In the genomic region with DNA sequence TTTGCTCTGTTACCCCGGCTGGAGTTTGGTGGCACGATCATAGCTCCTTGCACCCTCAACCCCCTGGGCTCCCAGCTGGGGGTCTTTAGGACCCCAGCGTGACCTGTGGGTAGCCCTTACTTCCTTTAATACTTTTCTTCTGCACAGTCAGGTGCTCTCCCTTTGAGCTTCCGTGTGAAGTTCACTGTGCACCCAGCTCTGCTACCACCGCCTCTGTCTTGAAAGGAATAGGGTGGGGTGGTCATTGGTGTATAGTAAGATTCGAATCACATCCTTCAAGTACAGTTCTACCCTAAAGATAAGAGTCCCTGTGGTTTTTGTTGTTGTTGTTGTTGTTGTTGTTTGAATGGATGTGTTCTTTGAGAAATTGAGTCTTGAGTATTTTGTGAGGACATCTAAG, we compare ENCODE assay signal across 14 cellular contexts.
A peak's percentile ranks its signal among the peaks of the same experiment; 100 is the strongest.
DNase-seq lines count a peak whose midpoint lies in the region; ATAC-seq and TF ChIP-seq lines count a peak whose summit lies in the region.
"Had no signal": no experiment of that assay in that cellular context is flagged by ENCODE, and none has a peak within 500 bp of the region (broad histone marks: within the 10 kb centered on the region; RNA-seq: fewer than 3 reads in every experiment).

No MANE protein-coding gene starts in this region.

- no peaks in the 10 kb centered on the region for H3K27me3 Mint-ChIP-seq in activated CD8-positive, alpha-beta T cell treated with anti-CD3 and anti-CD28 coated beads for 36 hours
- H3K27me3 Mint-ChIP-seq in activated CD8-positive, alpha-beta T cell treated with anti-CD3 and anti-CD28 coated beads, Interleukin-2, amount 10 ng/mL, durations not matched to agents 7 days and 5 days (ENCODE audit: low read depth) = peaks cover 17% of the 10 kb centered on the region
- H3K27me3 Mint-ChIP-seq in T-cell (no peaks in the 10 kb centered on the region), glutamatergic neuron (ENCODE audit: unreplicated experiment) (peaks cover 4% of the 10 kb centered on the region)
- peaks cover 8% of the 10 kb centered on the region for H3K27me3 Mint-ChIP-seq in stimulated activated naive CD8-positive, alpha-beta T cell treated with anti-CD3 and anti-CD28 coated beads, Interleukin-15, amount 100 ng/mL, for 72 hours

- no peak for DNase-seq in activated CD8-positive, alpha-beta T cell treated with anti-CD3 and anti-CD28 coated beads for 36 hours
- DNase-seq in activated CD8-positive, alpha-beta T cell treated with anti-CD3 and anti-CD28 coated beads, Interleukin-2, amount 10 ng/mL, durations not matched to agents 7 days and 5 days = no peak
- DNase-seq in T-cell (no peak), glutamatergic neuron (no peak), NCI-H345 treated with DMSO at 0.1 percent for 48 hours (lab: John Stamatoyannopoulos, UW; ENCODE audit: unreplicated experiment) (no peak), HEK293T (ENCODE audit: extremely low spot score) (no peak)
- DNase-seq in stimulated activated naive CD8-positive, alpha-beta T cell treated with anti-CD3 and anti-CD28 coated beads, Interleukin-15, amount 100 ng/mL, for 72 hours = no peak
- no peak for DNase-seq in effector CD4-positive, alpha-beta T cell
- DNase-seq: activated CD4-positive, alpha-beta T cell treated with anti-CD3 and anti-CD28 coated beads, Interleukin-2, amount 50 U/mL, for 48 hours; activated T-cell treated with anti-CD3 and anti-CD28 coated beads, Interleukin-2, amount 50 U/mL, for 4 hours; NCI-H2081 treated with DMSO at 0.1 percent for 48 hours; NCI-H524 treated with DMSO at 0.1 percent for 48 hours; SK-N-SH had no signal

- no peak overlapping the region for H3K4me3 Mint-ChIP-seq in activated CD8-positive, alpha-beta T cell treated with anti-CD3 and anti-CD28 coated beads for 36 hours
- H3K4me3 Mint-ChIP-seq in activated CD8-positive, alpha-beta T cell treated with anti-CD3 and anti-CD28 coated beads, Interleukin-2, amount 10 ng/mL, durations not matched to agents 7 days and 5 days = no peak overlapping the region
- H3K4me3 Mint-ChIP-seq in T-cell (peak overlapping the region; percentile 39 to 70 (median 47)), glutamatergic neuron (ENCODE audit: unreplicated experiment) (no peak overlapping the region)
- peak overlapping the region; percentile 8 to 15 for H3K4me3 Mint-ChIP-seq in stimulated activated naive CD8-positive, alpha-beta T cell treated with anti-CD3 and anti-CD28 coated beads, Interleukin-15, amount 100 ng/mL, for 72 hours
- H3K4me3 Mint-ChIP-seq: mesothelial cell of epicardium had no signal

- H3K4me1 Mint-ChIP-seq in activated CD8-positive, alpha-beta T cell treated with anti-CD3 and anti-CD28 coated beads for 36 hours (ENCODE audit: low read depth) = peaks cover 30% of the 10 kb centered on the region
- peaks cover 19% of the 10 kb centered on the region for H3K4me1 Mint-ChIP-seq in activated CD8-positive, alpha-beta T cell treated with anti-CD3 and anti-CD28 coated beads, Interleukin-2, amount 10 ng/mL, durations not matched to agents 7 days and 5 days (ENCODE audit: low read depth)
- H3K4me1 Mint-ChIP-seq in T-cell = peaks cover 42 to 70% (median 52%) of the 10 kb centered on the region in 3 donors
- peaks cover 50% of the 10 kb centered on the region for H3K4me1 Mint-ChIP-seq in glutamatergic neuron (ENCODE audit: low read depth, unreplicated experiment)
- peaks cover 64% of the 10 kb centered on the region for H3K4me1 Mint-ChIP-seq in stimulated activated naive CD8-positive, alpha-beta T cell treated with anti-CD3 and anti-CD28 coated beads, Interleukin-15, amount 100 ng/mL, for 72 hours

- H3K27ac Mint-ChIP-seq in activated CD8-positive, alpha-beta T cell treated with anti-CD3 and anti-CD28 coated beads for 36 hours = no peak overlapping the region
- no peak overlapping the region for H3K27ac Mint-ChIP-seq in activated CD8-positive, alpha-beta T cell treated with anti-CD3 and anti-CD28 coated beads, Interleukin-2, amount 10 ng/mL, durations not matched to agents 7 days and 5 days
- peak overlapping the region; percentile 95 to 96 for H3K27ac Mint-ChIP-seq in T-cell
- peak overlapping the region; percentile 13 for H3K27ac Mint-ChIP-seq in glutamatergic neuron (ENCODE audit: unreplicated experiment)
- H3K27ac Mint-ChIP-seq in stimulated activated naive CD8-positive, alpha-beta T cell treated with anti-CD3 and anti-CD28 coated beads, Interleukin-15, amount 100 ng/mL, for 72 hours = peak overlapping the region in 1 of 2 donors; percentile 36

- POLR2A ChIA-PET in activated CD8-positive, alpha-beta T cell treated with anti-CD3 and anti-CD28 coated beads for 36 hours (lab: Charles Lee) = no interaction called here
- POLR2A ChIA-PET in activated CD8-positive, alpha-beta T cell treated with anti-CD3 and anti-CD28 coated beads, Interleukin-2, amount 10 ng/mL, durations not matched to agents 7 days and 5 days (lab: Charles Lee) = no interaction called here
- POLR2A ChIA-PET in T-cell (lab: Charles Lee) = no interaction called here
- POLR2A ChIA-PET in HEK293T (lab: Yijun Ruan, JAX) = no interaction called here

- H3K9me3 Mint-ChIP-seq in activated CD8-positive, alpha-beta T cell treated with anti-CD3 and anti-CD28 coated beads for 36 hours = peaks cover 1% of the 10 kb centered on the region
- H3K9me3 Mint-ChIP-seq in activated CD8-positive, alpha-beta T cell treated with anti-CD3 and anti-CD28 coated beads, Interleukin-2, amount 10 ng/mL, durations not matched to agents 7 days and 5 days (ENCODE audit: insufficient read depth) = no peaks in the 10 kb centered on the region
- H3K9me3 Mint-ChIP-seq in T-cell (no peaks in the 10 kb centered on the region), glutamatergic neuron (ENCODE audit: unreplicated experiment) (peaks cover 10% of the 10 kb centered on the region)
- H3K9me3 Mint-ChIP-seq in stimulated activated naive CD8-positive, alpha-beta T cell treated with anti-CD3 and anti-CD28 coated beads, Interleukin-15, amount 100 ng/mL, for 72 hours = peaks cover 1 to 9% of the 10 kb centered on the region in 2 donors
- H3K9me3 Mint-ChIP-seq: activated T-cell treated with anti-CD3 and anti-CD28 coated beads, Interleukin-2, amount 50 U/mL, for 4 hours; mesothelial cell of epicardium had no signal

- H3K36me3 Mint-ChIP-seq in activated CD8-positive, alpha-beta T cell treated with anti-CD3 and anti-CD28 coated beads for 36 hours (ENCODE audit: low read depth) = no peaks in the 10 kb centered on the region
- H3K36me3 Mint-ChIP-seq in activated CD8-positive, alpha-beta T cell treated with anti-CD3 and anti-CD28 coated beads, Interleukin-2, amount 10 ng/mL, durations not matched to agents 7 days and 5 days (ENCODE audit: low read depth) = no peaks in the 10 kb centered on the region
- H3K36me3 Mint-ChIP-seq in T-cell = no peaks in the 10 kb centered on the region
- H3K36me3 Mint-ChIP-seq in glutamatergic neuron (ENCODE audit: unreplicated experiment) = no peaks in the 10 kb centered on the region
- H3K36me3 Mint-ChIP-seq: mesothelial cell of epicardium had no signal

- CTCF ChIA-PET in activated CD8-positive, alpha-beta T cell treated with anti-CD3 and anti-CD28 coated beads for 36 hours (lab: Charles Lee) = interaction anchor here (0.8 to 1.6 kb wide), 3 partner anchors 10 to 210 kb away, joined by 3 to 4 read pairs (median 3); no protein-coding TSS in a partner anchor
- CTCF ChIA-PET in activated CD8-positive, alpha-beta T cell treated with anti-CD3 and anti-CD28 coated beads, Interleukin-2, amount 10 ng/mL, durations not matched to agents 7 days and 5 days (lab: Charles Lee) = interaction anchor here (1.0 kb wide), 1 partner anchor 10 kb away, joined by 4 read pairs; no protein-coding TSS in a partner anchor
- CTCF ChIA-PET in T-cell (lab: Charles Lee) = interaction anchor here in 1 of 2 donors (1.6 kb wide), 1 partner anchor 10 kb away, joined by 5 read pairs; no protein-coding TSS in a partner anchor
- CTCF ChIA-PET in HEK293T (lab: Yijun Ruan, JAX) = no interaction called here

- ATAC-seq in activated CD8-positive, alpha-beta T cell treated with anti-CD3 and anti-CD28 coated beads for 36 hours = peak; percentile 50
- ATAC-seq in activated CD8-positive, alpha-beta T cell treated with anti-CD3 and anti-CD28 coated beads, Interleukin-2, amount 10 ng/mL, durations not matched to agents 7 days and 5 days = no peak
- ATAC-seq in T-cell (replicated peaks in 1 of 4) = peak in 2 of 4 experiments; percentile 38 to 40
- no peak for ATAC-seq in stimulated activated naive CD8-positive, alpha-beta T cell treated with anti-CD3 and anti-CD28 coated beads, Interleukin-15, amount 100 ng/mL, for 72 hours

- intact Hi-C loops in activated CD8-positive, alpha-beta T cell treated with anti-CD3 and anti-CD28 coated beads for 36 hours (cut with micrococcal nuclease) = no loop called here

- no peak for TF ChIP-seq CTCF in activated CD8-positive, alpha-beta T cell treated with anti-CD3 and anti-CD28 coated beads for 36 hours (IDR thresholded peaks at IDR 0.05)
- no peak for TF ChIP-seq CTCF in glutamatergic neuron (IDR thresholded peaks at IDR 0.05; ENCODE audit: partially characterized antibody, unreplicated experiment)

TF ChIP-seq in HEK293T, 16 proteins besides CTCF, POLR2A, EP300 and RAD21:
- no peak for TF ChIP-seq TARDBP (IDR thresholded peaks at IDR 0.05)
- no peak for TF ChIP-seq LEF1 (IDR thresholded peaks at IDR 0.05; ENCODE audit: borderline replicate concordance)
- TF ChIP-seq FOXK2 (IDR thresholded peaks at IDR 0.05) = no peak
- no peak for TF ChIP-seq ARNT (IDR thresholded peaks at IDR 0.05)
- no peak for TF ChIP-seq ZNF384 (IDR thresholded peaks at IDR 0.05)
- no peak for TF ChIP-seq L3MBTL2 (conservative IDR thresholded peaks at IDR 0.05)
- no peak for TF ChIP-seq HDGF (IDR thresholded peaks at IDR 0.05; ENCODE audit: borderline replicate concordance)
- no peak for TF ChIP-seq FOXA1 (IDR thresholded peaks at IDR 0.05)

Comparison
In these comparisons a context has a peak if more than half of its experiments do, and no peak if none do; other contexts are left out.
1. H3K27ac Mint-ChIP-seq: peak in T-cell (2 of 2) and glutamatergic neuron (single experiment); none in activated CD8-positive, alpha-beta T cell treated with anti-CD3 and anti-CD28 coated beads for 36 hours (single experiment) and activated CD8-positive, alpha-beta T cell treated with anti-CD3 and anti-CD28 coated beads, Interleukin-2, amount 10 ng/mL, durations not matched to agents 7 days and 5 days (single experiment).
2. H3K4me3 Mint-ChIP-seq: peak in T-cell (3 of 3) and stimulated activated naive CD8-positive, alpha-beta T cell treated with anti-CD3 and anti-CD28 coated beads, Interleukin-15, amount 100 ng/mL, for 72 hours (2 of 2); none in activated CD8-positive, alpha-beta T cell treated with anti-CD3 and anti-CD28 coated beads for 36 hours (single experiment), activated CD8-positive, alpha-beta T cell treated with anti-CD3 and anti-CD28 coated beads, Interleukin-2, amount 10 ng/mL, durations not matched to agents 7 days and 5 days (single experiment) and glutamatergic neuron (single experiment).